In genomic region chr17:82212331-82213250, GRCh38 we compare ENCODE assay signal across 8 cellular contexts. TPM values are rescaled to one million over a fixed set of nuclear protein-coding genes. Genes with fewer than 3 reads are reported as not detected.
DNase-seq lines count a peak whose midpoint lies in the region; ATAC-seq and TF ChIP-seq lines count a peak whose summit lies in the region.

TSS of gene CCDC57 (minus strand) at chr17:82212842. CDS start at chr17:82201944, 10,898 bp downstream.

- intact Hi-C loops in natural killer cell (cut with micrococcal nuclease) (no loop called here), testis (cut with DNase I; ENCODE audit: low total_unique reads) (no loop called here)

- H3K27me3 ChIP-seq in BLaER1 (peaks cover 9% of the 10 kb centered on the region; the same call in 1 of the 2 replicates), testis (no peaks in the 10 kb centered on the region)

- TF ChIP-seq CTCF in natural killer cell (IDR thresholded peaks at IDR 0.05) (no peak), testis (IDR thresholded peaks at IDR 0.05) (peak in 1 of 3 experiments; percentile 18)

- H3K36me3 ChIP-seq in BLaER1, result peaks cover 2% of the 10 kb centered on the region; the same call in 1 of the 2 replicates
- H3K36me3 ChIP-seq in testis (ENCODE audit: low read depth, missing control alignments), result no peaks in the 10 kb centered on the region

- no peaks in the 10 kb centered on the region for H4K20me1 ChIP-seq in BLaER1

- H3K4me2 ChIP-seq in BLaER1, result peak within 1 kb of the TSS; percentile 98

- peak within 1 kb of the TSS; percentile 85 for H3K9ac ChIP-seq in BLaER1

- peak; percentile 89 for DNase-seq in OCI-M1 (lab: John Stamatoyannopoulos, UW)
- peak; percentile 54 for DNase-seq in activated T-helper 9 cell treated with anti-CD3 and anti-CD28 coated beads, Interleukin-2, amount 50 U/mL, for 16 hours (ENCODE audit: low read depth)
- DNase-seq in fibroblast of the conjunctiva (ENCODE audit: low read depth), result peak; percentile 48
- DNase-seq in natural killer cell, result peak; percentile 76
- DNase-seq in testis, result peak; percentile 81

- peak; percentile 54 for ATAC-seq in GM19025 (IDR thresholded peaks at IDR 0.05; ENCODE audit: low read depth, unreplicated experiment)
- peak; percentile 71 for ATAC-seq in HG03354 (IDR thresholded peaks at IDR 0.05; ENCODE audit: poor library complexity, severe bottlenecking, unreplicated experiment)
- peak; percentile 39 to 64 (median 58) for ATAC-seq in natural killer cell

- H3K9me3 ChIP-seq in BLaER1 (no peaks in the 10 kb centered on the region), testis (no peaks in the 10 kb centered on the region)

- peak within 1 kb of the TSS; percentile 92 to 96 for H3K27ac Mint-ChIP-seq in natural killer cell

- peak within 1 kb of the TSS; percentile 84 for H3K4me3 Mint-ChIP-seq in natural killer cell

- H3K4me1 ChIP-seq in BLaER1, result peaks cover 44% of the 10 kb centered on the region
- H3K4me1 ChIP-seq in testis, result peaks cover 26% of the 10 kb centered on the region

- H3K4me3 ChIP-seq in BLaER1 (peak within 1 kb of the TSS; percentile 94), testis (peak within 1 kb of the TSS; percentile 88 to 96)

- H3K4me1 Mint-ChIP-seq in natural killer cell, result peaks cover 39 to 54% of the 10 kb centered on the region in 2 donors

- no peaks in the 10 kb centered on the region for H3K27me3 Mint-ChIP-seq in natural killer cell (ENCODE audit: low read depth in 2 of 2)

- no peaks in the 10 kb centered on the region for H3K36me3 Mint-ChIP-seq in natural killer cell

- WGBS in testis, 2 donors, result 0 to 1% methylated on average over 25 to 38 of the region's 116 CpGs

- peak within 1 kb of the TSS; percentile 88 for H3K27ac ChIP-seq in BLaER1
- H3K27ac ChIP-seq in testis, result peak within 1 kb of the TSS; percentile 82 to 89

- no peak for TF ChIP-seq POLR2A in testis (IDR thresholded peaks at IDR 0.05)

- no peaks in the 10 kb centered on the region for H3K9me3 Mint-ChIP-seq in natural killer cell

RNA-seq across cellular contexts. Expression of gene CCDC57, which starts in this region (rescaled TPM):
- total RNA-seq in natural killer cell (10 to 100 TPM; 69.7 to 79.2 (median 75.1) TPM), testis (100 to 1,000 TPM in 1 of 2 donors, 10 to 100 TPM in 1; 71.8 to 111 TPM)
- polyA plus RNA-seq in testis (ENCODE audit: insufficient read depth, low read depth, low replicate concordance), result 61.3 TPM

Comparison
In these comparisons a context has a peak if more than half of its experiments do, and no peak if none do; other contexts are left out.
1. Peak in every context shown above with its lines: DNase-seq, ATAC-seq, H3K4me3 ChIP-seq and H3K27ac ChIP-seq.